9 cellular contexts compared by ENCODE assay signal in genomic region chr20:63736893-63737689, GRCh38. TPM values are rescaled to one million over a fixed set of nuclear protein-coding genes. Genes with fewer than 3 reads are reported as not detected.
DNase-seq lines count a peak whose midpoint lies in the region; ATAC-seq and TF ChIP-seq lines count a peak whose summit lies in the region.
"Had no signal": no experiment of that assay in that cellular context is flagged by ENCODE, and none has a peak within 500 bp of the region (broad histone marks: within the 10 kb centered on the region; RNA-seq: fewer than 3 reads in every experiment).

No MANE protein-coding gene starts in this region.

- H3K36me3 ChIP-seq in BLaER1, result peaks cover 38% of the 10 kb centered on the region
- H3K36me3 ChIP-seq in lower lobe of right lung, result peaks cover 40% of the 10 kb centered on the region

- H3K4me3 ChIP-seq in BLaER1, result peak overlapping the region; percentile 77
- H3K4me3 ChIP-seq in lower lobe of right lung, result peak overlapping the region; percentile 68
- H3K4me3 ChIP-seq: SJSA1 had no signal

- H3K27me3 Mint-ChIP-seq in activated T-cell treated with anti-CD3 and anti-CD28 coated beads, Interleukin-2, amount 50 U/mL, for 72 hours (ENCODE audit: low read depth), result no peaks in the 10 kb centered on the region
- peaks cover 3% of the 10 kb centered on the region for H3K27me3 Mint-ChIP-seq in type B pancreatic cell

- H3K4me1 ChIP-seq in BLaER1 (peaks cover 87% of the 10 kb centered on the region), lower lobe of right lung (peaks cover 41% of the 10 kb centered on the region)

- DNase-seq in HuH-7.5 (ENCODE audit: low spot score) (peak; percentile 29), lower lobe of right lung (no peak), GF-D8 (lab: John Stamatoyannopoulos, UW) (no peak), type B pancreatic cell (ENCODE audit: extremely low spot score, unreplicated experiment) (no peak), SW 1271 (lab: John Stamatoyannopoulos, UW) (no peak)
- peak; percentile 57 to 59 for DNase-seq in activated T-cell treated with anti-CD3 and anti-CD28 coated beads, Interleukin-2, amount 50 U/mL, for 72 hours

- H3K27ac ChIP-seq in BLaER1 (peak overlapping the region; percentile 85), lower lobe of right lung (peak overlapping the region; percentile 65)
- H3K27ac ChIP-seq: SJSA1 had no signal

- peaks cover 0 to 1% of the 10 kb centered on the region in 2 donors for H3K36me3 Mint-ChIP-seq in activated T-cell treated with anti-CD3 and anti-CD28 coated beads, Interleukin-2, amount 50 U/mL, for 72 hours (ENCODE audit: insufficient read depth in 2 of 2)
- H3K36me3 Mint-ChIP-seq in type B pancreatic cell, result peaks cover 4% of the 10 kb centered on the region

- peak; percentile 31 to 33 for ATAC-seq in activated T-cell treated with anti-CD3 and anti-CD28 coated beads, Interleukin-2, amount 50 U/mL, for 72 hours (replicated peaks in 1 of 2)
- ATAC-seq in lower lobe of right lung, result no peak
- ATAC-seq in HG03457 (IDR thresholded peaks at IDR 0.05; ENCODE audit: unreplicated experiment), result no peak

- peaks cover 34% of the 10 kb centered on the region for H4K20me1 ChIP-seq in BLaER1

- peak overlapping the region; percentile 99 for H3K4me2 ChIP-seq in BLaER1

- no peak overlapping the region for H3K27ac Mint-ChIP-seq in activated T-cell treated with anti-CD3 and anti-CD28 coated beads, Interleukin-2, amount 50 U/mL, for 72 hours
- no peak overlapping the region for H3K27ac Mint-ChIP-seq in type B pancreatic cell

- H3K4me1 Mint-ChIP-seq in activated T-cell treated with anti-CD3 and anti-CD28 coated beads, Interleukin-2, amount 50 U/mL, for 72 hours (ENCODE audit: low read depth), result peaks cover 16% of the 10 kb centered on the region
- H3K4me1 Mint-ChIP-seq in type B pancreatic cell (ENCODE audit: unreplicated experiment), result no peaks in the 10 kb centered on the region

- no peaks in the 10 kb centered on the region for H3K27me3 ChIP-seq in BLaER1
- no peaks in the 10 kb centered on the region for H3K27me3 ChIP-seq in lower lobe of right lung (ENCODE audit: low read depth)
- H3K27me3 ChIP-seq: SJSA1 had no signal

- peak overlapping the region; percentile 75 for H3K9ac ChIP-seq in BLaER1

- intact Hi-C loops in lower lobe of right lung (cut with DNase I), result no loop called here

- H3K9me3 ChIP-seq in BLaER1, result no peaks in the 10 kb centered on the region
- no peaks in the 10 kb centered on the region for H3K9me3 ChIP-seq in lower lobe of right lung

- H3K9me3 Mint-ChIP-seq in activated T-cell treated with anti-CD3 and anti-CD28 coated beads, Interleukin-2, amount 50 U/mL, for 72 hours, result no peaks in the 10 kb centered on the region
- H3K9me3 Mint-ChIP-seq in type B pancreatic cell, result no peaks in the 10 kb centered on the region

- H3K4me3 Mint-ChIP-seq in activated T-cell treated with anti-CD3 and anti-CD28 coated beads, Interleukin-2, amount 50 U/mL, for 72 hours, result peak overlapping the region; percentile 62 to 85
- H3K4me3 Mint-ChIP-seq in type B pancreatic cell, result no peak overlapping the region

- TF ChIP-seq CTCF in lower lobe of right lung (IDR thresholded peaks at IDR 0.05), result no peak
- TF ChIP-seq CTCF in type B pancreatic cell (conservative IDR thresholded peaks at IDR 0.05), result no peak

RNA-seq across cellular contexts. Expression of gene LIME1, which starts 0.6 kb away (rescaled TPM):
- total RNA-seq in activated T-cell treated with anti-CD3 and anti-CD28 coated beads, Interleukin-2, amount 50 U/mL, for 72 hours, result 10 to 100 TPM; 13.4 to 21.1 TPM
- total RNA-seq in lower lobe of right lung, result 8.7 TPM
- total RNA-seq in type B pancreatic cell (ENCODE audit: low replicate concordance), result 6.3 and 11.3 TPM in 2 replicates

RNA-seq across cellular contexts. Expression of gene SLC2A4RG, which starts 2.5 kb away (rescaled TPM):
- total RNA-seq in activated T-cell treated with anti-CD3 and anti-CD28 coated beads, Interleukin-2, amount 50 U/mL, for 72 hours, result 10 to 100 TPM; 43.5 to 47.0 TPM
- 50.5 TPM for total RNA-seq in lower lobe of right lung
- total RNA-seq in type B pancreatic cell (ENCODE audit: low replicate concordance), result 52.6 and 75.6 TPM in 2 replicates

RNA-seq across cellular contexts. Expression of gene ZGPAT, which starts 29.3 kb away (rescaled TPM):
- 10 to 100 TPM; 24.3 to 28.0 TPM for total RNA-seq in activated T-cell treated with anti-CD3 and anti-CD28 coated beads, Interleukin-2, amount 50 U/mL, for 72 hours
- total RNA-seq in lower lobe of right lung (27.2 TPM), type B pancreatic cell (ENCODE audit: low replicate concordance) (28.7 and 32.8 TPM in 2 replicates)

RNA-seq across cellular contexts. Expression of gene ARFRP1, which starts 29.3 kb away (rescaled TPM):
- total RNA-seq in activated T-cell treated with anti-CD3 and anti-CD28 coated beads, Interleukin-2, amount 50 U/mL, for 72 hours, result 10 to 100 TPM; 55.1 to 70.9 TPM
- total RNA-seq in lower lobe of right lung, result 44.3 TPM
- 37.2 and 45.0 TPM in 2 replicates for total RNA-seq in type B pancreatic cell (ENCODE audit: low replicate concordance)

RNA-seq across cellular contexts. Expression of gene TNFRSF6B, which starts 40.6 kb away (rescaled TPM):
- 1 to 10 TPM; 1.0 to 1.2 TPM for total RNA-seq in activated T-cell treated with anti-CD3 and anti-CD28 coated beads, Interleukin-2, amount 50 U/mL, for 72 hours
- total RNA-seq in lower lobe of right lung (5.3 TPM), type B pancreatic cell (ENCODE audit: low replicate concordance) (not detected in 2 replicates)

Comparison
In these comparisons a context has a peak if more than half of its experiments do, and no peak if none do; other contexts are left out.
1. DNase-seq: peak in HuH-7.5 (single experiment) and activated T-cell treated with anti-CD3 and anti-CD28 coated beads, Interleukin-2, amount 50 U/mL, for 72 hours (2 of 2); none in lower lobe of right lung (single experiment), GF-D8 (single experiment), type B pancreatic cell (single experiment) and SW 1271 (0 of 2).
2. ATAC-seq: peak in activated T-cell treated with anti-CD3 and anti-CD28 coated beads, Interleukin-2, amount 50 U/mL, for 72 hours (2 of 2); none in lower lobe of right lung (0 of 2) and HG03457 (single experiment).